19 cellular contexts compared by ENCODE assay signal in the genomic region with DNA sequence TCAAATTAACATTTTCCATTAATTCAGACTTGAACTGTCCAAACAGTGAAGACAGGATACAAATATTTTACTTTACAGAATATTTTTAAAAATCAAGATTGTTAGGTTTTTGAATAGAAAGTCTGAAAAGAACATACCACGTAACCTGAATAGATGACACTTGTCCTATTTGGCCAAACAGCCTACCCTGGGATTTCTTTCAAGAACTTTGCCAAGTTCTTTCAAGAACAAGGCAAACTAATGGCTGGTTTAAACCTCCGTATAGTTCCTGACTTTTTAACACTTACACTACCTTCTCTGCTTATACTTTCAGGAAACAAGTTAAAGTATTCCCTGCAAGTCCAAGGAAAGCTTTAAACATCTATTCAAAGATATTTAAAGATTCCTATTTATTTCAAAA.
"Had no signal": no experiment of that assay in that cellular context is flagged by ENCODE, and none has a peak within 500 bp of the region (broad histone marks: within the 10 kb centered on the region; RNA-seq: fewer than 3 reads in every experiment).

No MANE protein-coding gene starts in this region.

- H3K36me3 ChIP-seq: breast epithelium had no signal

- H3K4me1 ChIP-seq: breast epithelium had no signal

- DNase-seq: activated CD4-positive, alpha-beta T cell treated with anti-CD3 and anti-CD28 coated beads for 4 hours; activated CD8-positive, alpha-beta memory T cell treated with anti-CD3 and anti-CD28 coated beads, Interleukin-2, amount 50 U/mL, for 48 hours; activated CD8-positive, alpha-beta T cell treated with anti-CD3 and anti-CD28 coated beads for 36 hours; activated naive CD4-positive, alpha-beta T cell treated with anti-CD3 and anti-CD28 coated beads, Interleukin-2, amount 50 U/mL, for 16 hours; activated naive CD8-positive, alpha-beta T cell treated with anti-CD3 and anti-CD28 coated beads, Interleukin-2, amount 10 ng/mL, durations not matched to agents 7 days and 5 days; activated T-cell treated with anti-CD3 and anti-CD28 coated beads, Interleukin-2, amount 50 U/mL, for 1 hour; aorta; central memory CD4-positive, alpha-beta T cell; KG1; NCI-H1048; NCI-H1930; NCI-H2107; NCI-H510A treated with DMSO at 0.1 percent for 48 hours; NCI-H69; PC-3; SHP77 treated with DMSO at 0.1 percent for 48 hours had no signal

- ATAC-seq: activated CD4-positive, CD25-positive, alpha-beta regulatory T cell treated with anti-CD3 and anti-CD28 coated beads, Interleukin-2, amount 50 U/mL, for 24 hours; activated CD8-positive, alpha-beta T cell treated with anti-CD3 and anti-CD28 coated beads for 36 hours; PC-3 had no signal

- H3K27ac ChIP-seq: breast epithelium had no signal

- H3K27me3 ChIP-seq: breast epithelium had no signal

- FAIRE-seq: RCC 7860 had no signal

- H3K9me3 ChIP-seq: breast epithelium had no signal

- H3K4me3 ChIP-seq: breast epithelium had no signal
